Comparison of ENCODE assay signal across 8 cellular contexts in the genomic region with DNA sequence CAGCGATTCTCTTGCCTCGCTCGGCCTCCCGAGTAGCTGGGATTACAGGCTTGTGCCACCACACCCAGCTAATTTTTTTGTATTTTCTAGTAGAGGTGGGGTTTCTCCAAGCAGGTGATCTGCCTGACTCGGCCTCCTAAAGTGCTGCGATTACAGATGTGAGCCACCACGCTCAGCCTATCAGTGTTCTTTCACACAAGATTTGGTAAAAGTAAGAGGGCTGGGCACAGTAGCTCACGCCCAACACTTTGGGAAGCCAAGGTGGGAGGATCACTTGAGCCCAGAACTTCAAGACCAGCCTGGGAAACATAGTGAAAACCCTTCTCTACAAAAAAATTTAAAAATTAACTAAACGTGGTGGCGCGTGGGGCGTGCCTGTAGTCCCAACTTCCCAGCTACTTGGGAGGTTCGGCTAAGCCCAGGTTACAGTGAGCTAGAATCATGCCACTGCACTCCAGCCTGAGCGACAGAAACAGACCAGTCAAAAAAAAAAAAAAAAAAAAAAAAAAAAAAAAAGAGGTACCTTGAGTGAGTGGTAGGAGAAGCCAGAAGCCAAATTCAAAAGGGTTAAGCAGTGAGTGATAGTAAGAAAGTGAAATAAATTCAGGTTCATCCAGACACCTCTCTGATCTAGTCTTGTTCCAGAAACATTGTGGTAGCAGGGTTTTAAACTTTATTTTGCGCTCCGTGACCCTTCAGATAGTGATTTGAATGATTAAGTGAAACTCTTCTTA. TPM values are rescaled to one million over a fixed set of nuclear protein-coding genes. Genes with fewer than 3 reads are reported as not detected.
A peak's percentile ranks its signal among the peaks of the same experiment; 100 is the strongest.
DNase-seq lines count a peak whose midpoint lies in the region; ATAC-seq and TF ChIP-seq lines count a peak whose summit lies in the region.

No MANE protein-coding gene starts in this region.

- WGBS in H9 (ENCODE audit: extremely low coverage, insufficient read length, low lambda C conversion rate) = no CpG with 5 or more reads among the region's 16 CpGs
- 61% methylated on average over 16 of the region's 16 CpGs for WGBS in hepatocyte (ENCODE audit: low lambda C conversion rate, missing lambda C conversion rate)

- H2BK15ac ChIP-seq in H9 (ENCODE audit: low read depth, low read length) = no peak overlapping the region

- H2AK5ac ChIP-seq in H9 (ENCODE audit: insufficient read length, low read length) = no peak overlapping the region

- CTCF ChIA-PET in WTC11 (lab: Charles Lee) = interaction anchor here (1.0 to 2.7 kb wide), 3 partner anchors 10 to 35 kb away, joined by 3 to 18 read pairs (median 3); a partner anchor contains a TSS

- no peak overlapping the region for H2BK120ac ChIP-seq in H9 (ENCODE audit: low read depth, low read length, poor library complexity, severe bottlenecking)

- no peak overlapping the region for H2BK5ac ChIP-seq in H9 (ENCODE audit: insufficient read length, low read length)

- H3K27me3 Mint-ChIP-seq in H9 (ENCODE audit: low read depth) (peaks cover 3% of the 10 kb centered on the region), WTC11 (ENCODE audit: low read depth) (no peaks in the 10 kb centered on the region)

- DNase-seq in H9 (no peak), WTC11 (ENCODE audit: low spot score) (no peak), hepatocyte (ENCODE audit: low spot score) (no peak), SW 1271 (lab: John Stamatoyannopoulos, UW) (no peak)
- DNase-seq in stimulated activated CD4-positive, alpha-beta T cell treated with anti-CD3 and anti-CD28 coated beads, Interleukin-2, amount 100 ng/mL, for 48 hours = no peak

- H3K9me2 ChIP-seq in hepatocyte (replicated peaks; ENCODE audit: insufficient read depth) = no peaks in the 10 kb centered on the region

- H2AFZ ChIP-seq in H9 (ENCODE audit: low read length) = no peak overlapping the region
- H2AFZ ChIP-seq in hepatocyte = peak overlapping the region; percentile 96

- no peak overlapping the region for H2BK12ac ChIP-seq in H9 (ENCODE audit: insufficient read length, low read depth, low read length)

- no peak overlapping the region for H4K5ac ChIP-seq in H9 (ENCODE audit: insufficient read length, low read depth, low read length)

- H3K4me3 ChIP-seq in hepatocyte (peak overlapping the region; percentile 52), skeletal muscle satellite cell (ENCODE audit: low read length) (peak overlapping the region; percentile 89)

- H4K20me1 ChIP-seq in H9 (ENCODE audit: control insufficient read depth, insufficient read depth, insufficient read length) (no peaks in the 10 kb centered on the region), hepatocyte (ENCODE audit: insufficient read depth, poor library complexity, severe bottlenecking) (no peaks in the 10 kb centered on the region)

- no peak overlapping the region for H2BK20ac ChIP-seq in H9 (ENCODE audit: low read depth, low read length, poor library complexity, severe bottlenecking)

- ATAC-seq in WTC11 = no peak
- no peak for ATAC-seq in GM19463 (IDR thresholded peaks at IDR 0.05; ENCODE audit: unreplicated experiment)
- ATAC-seq in GM18868 (IDR thresholded peaks at IDR 0.05; ENCODE audit: unreplicated experiment) = no peak

- H4K8ac ChIP-seq in H9 (replicated peaks; ENCODE audit: insufficient read length, low read depth, low read length) = no peak overlapping the region

- no peak overlapping the region for H3K9ac ChIP-seq in H9 (ENCODE audit: extremely low read depth, insufficient read length, low read length)
- peak overlapping the region; percentile 91 for H3K9ac ChIP-seq in skeletal muscle satellite cell (ENCODE audit: low read depth, low read length)

- no peak overlapping the region for H3K27ac ChIP-seq in H9 (ENCODE audit: insufficient read length, low read depth, low read length)
- peak overlapping the region; percentile 97 for H3K27ac ChIP-seq in hepatocyte

- no peaks in the 10 kb centered on the region for H3K27me3 ChIP-seq in H9 (ENCODE audit: insufficient read depth, low read length)
- no peaks in the 10 kb centered on the region for H3K27me3 ChIP-seq in hepatocyte
- H3K27me3 ChIP-seq in skeletal muscle satellite cell (ENCODE audit: control insufficient read depth, insufficient read depth, low read length) = no peaks in the 10 kb centered on the region

- H3K9me3 Mint-ChIP-seq in H9 (no peaks in the 10 kb centered on the region; a peak in 1 of 5 replicates), WTC11 (no peaks in the 10 kb centered on the region)

- POLR2A ChIA-PET in WTC11 (lab: Charles Lee) = interaction anchor here (0.6 to 0.8 kb wide), 3 partner anchors 9 to 191 kb away, joined by 3 to 6 read pairs (median 4); a partner anchor contains a TSS

- H3K79me1 ChIP-seq in H9 (ENCODE audit: insufficient read depth, low read depth, low read length, poor library complexity, severe bottlenecking) = no peaks in the 10 kb centered on the region

- peaks cover 8% of the 10 kb centered on the region for H3K23me2 ChIP-seq in H9 (ENCODE audit: insufficient read length, low read depth, low read length, poor library complexity, severe bottlenecking)

- H4K91ac ChIP-seq in H9 (ENCODE audit: insufficient read length, low read depth, low read length) = no peak overlapping the region

- H3K18ac ChIP-seq in H9 (ENCODE audit: insufficient read length, low read depth, low read length) = no peak overlapping the region

- no peak overlapping the region for H3T11ph ChIP-seq in H9 (ENCODE audit: low read length)

- H3K27ac Mint-ChIP-seq in H9 (peak overlapping the region; percentile 98 to 99 (median 98); a peak in 6 of 7 replicates), WTC11 (peak overlapping the region; percentile 99)

- no peak overlapping the region for H3K23ac ChIP-seq in H9 (ENCODE audit: insufficient read length, low read depth, low read length)

- H3K4me2 ChIP-seq in H9 (ENCODE audit: insufficient read depth, insufficient read length, low read length) (peak overlapping the region; percentile 82), hepatocyte (peak overlapping the region; percentile 90), skeletal muscle satellite cell (ENCODE audit: low read length) (peak overlapping the region; percentile 93)

- TF ChIP-seq CTCF in H9 (conservative IDR thresholded peaks at IDR 0.05) = no peak
- TF ChIP-seq CTCF in WTC11 (IDR thresholded peaks at IDR 0.05) = no peak
- no peak for TF ChIP-seq CTCF in hepatocyte (IDR thresholded peaks at IDR 0.05; ENCODE audit: poor library complexity)

- H3K14ac ChIP-seq in H9 (ENCODE audit: insufficient read depth, low read length) = no peak overlapping the region

- H3K4me1 ChIP-seq in H9 (ENCODE audit: insufficient read depth, low read length) (no peaks in the 10 kb centered on the region), hepatocyte (ENCODE audit: insufficient read depth) (peaks cover 19% of the 10 kb centered on the region), skeletal muscle satellite cell (ENCODE audit: control insufficient read depth, insufficient read depth, low read length) (peaks cover 14% of the 10 kb centered on the region)

- H3K79me2 ChIP-seq in H9 (ENCODE audit: insufficient read depth, low read length) (no peaks in the 10 kb centered on the region), hepatocyte (peaks cover 17% of the 10 kb centered on the region)

- H3K4ac ChIP-seq in H9 (ENCODE audit: low read depth, low read length) = no peak overlapping the region

- H3K4me1 Mint-ChIP-seq in H9 = peaks cover 11 to 12% of the 10 kb centered on the region in 2 experiments
- H3K4me1 Mint-ChIP-seq in WTC11 = peaks cover 11% of the 10 kb centered on the region

- H3K36me3 Mint-ChIP-seq in H9 (ENCODE audit: insufficient read depth in 1 of 3, low read depth in 3 of 3) = peaks cover 11 to 18% (median 18%) of the 10 kb centered on the region in 3 experiments
- peaks cover 14% of the 10 kb centered on the region for H3K36me3 Mint-ChIP-seq in WTC11

- H3K4me3 Mint-ChIP-seq in H9 = peak overlapping the region; percentile 96 to 98
- H3K4me3 Mint-ChIP-seq in WTC11 = peak overlapping the region; percentile 96

- H3K56ac ChIP-seq in H9 (ENCODE audit: insufficient read length, low read depth, low read length) = no peak overlapping the region

- H3K9me3 ChIP-seq in H9 (ENCODE audit: control insufficient read depth, low read depth, low read length) = no peaks in the 10 kb centered on the region
- H3K9me3 ChIP-seq in hepatocyte (ENCODE audit: low read depth) = no peaks in the 10 kb centered on the region
- no peaks in the 10 kb centered on the region for H3K9me3 ChIP-seq in skeletal muscle satellite cell (replicated peaks; ENCODE audit: low read length)

- no peaks in the 10 kb centered on the region for H3K36me3 ChIP-seq in hepatocyte (replicated peaks; ENCODE audit: insufficient read depth, low read depth)
- peaks cover 11% of the 10 kb centered on the region for H3K36me3 ChIP-seq in skeletal muscle satellite cell (ENCODE audit: insufficient read depth, low read length)

RNA-seq across cellular contexts. Expression of a gene that starts 1.0 kb away (rescaled TPM):
- 56.9 and 59.5 TPM in 2 replicates for total RNA-seq in H9 (2021)
- 52.1 to 62.6 TPM (median 55.0 TPM) in 3 replicates for total RNA-seq in WTC11 (2021)
- 13.8 and 23.4 TPM in 2 replicates for total RNA-seq in hepatocyte
- 89.6 and 95.9 TPM in 2 replicates for polyA plus RNA-seq in hepatocyte
- total RNA-seq in skeletal muscle satellite cell (2012; rRNA removed) = 29.5 and 32.2 TPM in 2 replicates

RNA-seq across cellular contexts. Expression of a gene that starts 6.3 kb away (rescaled TPM):
- total RNA-seq in H9 (2021) (55.5 and 58.0 TPM in 2 replicates), WTC11 (2021) (63.3 to 73.7 TPM (median 67.6 TPM) in 3 replicates), hepatocyte (47.6 and 67.1 TPM in 2 replicates)
- 48.3 and 60.2 TPM in 2 replicates for polyA plus RNA-seq in hepatocyte
- total RNA-seq in skeletal muscle satellite cell (2012; rRNA removed) = 43.5 and 46.6 TPM in 2 replicates

RNA-seq across cellular contexts. Expression of a gene that starts 11.3 kb away (rescaled TPM):
- total RNA-seq in H9 (2021) (21.5 and 21.6 TPM in 2 replicates), WTC11 (2021) (10.0 to 14.0 TPM (median 10.4 TPM) in 3 replicates), hepatocyte (11.6 and 15.9 TPM in 2 replicates)
- polyA plus RNA-seq in hepatocyte = 16.6 and 21.3 TPM in 2 replicates
- 19.2 and 22.8 TPM in 2 replicates for total RNA-seq in skeletal muscle satellite cell (2012; rRNA removed)

RNA-seq across cellular contexts. Expression of a gene that starts 11.4 kb away (rescaled TPM):
- total RNA-seq in H9 (2021) (33.3 and 35.2 TPM in 2 replicates), WTC11 (2021) (32.6 to 38.3 TPM (median 36.2 TPM) in 3 replicates), hepatocyte (19.9 and 25.1 TPM in 2 replicates)
- polyA plus RNA-seq in hepatocyte = 21.3 and 23.8 TPM in 2 replicates
- 9.0 and 10.1 TPM in 2 replicates for total RNA-seq in skeletal muscle satellite cell (2012; rRNA removed)

RNA-seq across cellular contexts. Expression of a gene that starts 13.3 kb away (rescaled TPM):
- total RNA-seq in H9 (2021) (80.7 and 82.1 TPM in 2 replicates), WTC11 (2021) (66.0 to 86.6 TPM (median 86.0 TPM) in 3 replicates), hepatocyte (66.5 and 85.7 TPM in 2 replicates)
- 87.5 and 95.0 TPM in 2 replicates for polyA plus RNA-seq in hepatocyte
- total RNA-seq in skeletal muscle satellite cell (2012; rRNA removed) = 17.0 and 18.6 TPM in 2 replicates
